Comparison of ENCODE assay signal across 1 cellular context in genomic region chr17:42554250-42555121, GRCh38.
A peak's percentile ranks its signal among the peaks of the same experiment; 100 is the strongest.
TF ChIP-seq lines count a peak whose summit lies in the region.

No MANE protein-coding gene starts in this region.

TF ChIP-seq in HepG2, 621 proteins besides CTCF, POLR2A, EP300 and RAD21 (continued from another document and continues in another):
- TF ChIP-seq E2F5 (CRISPR knock-in tag; conservative IDR thresholded peaks at IDR 0.05) (no peak; the same call in 1 of the 2 replicates), KDM4B (CRISPR knock-in tag; IDR thresholded peaks at IDR 0.05) (0 out of 2 replicates have a peak, but pooled peaks have one; percentile 41), FOXO1 (CRISPR knock-in tag; IDR thresholded peaks at IDR 0.05) (no peak; the same call in 1 of the 2 replicates), RNF2 (conservative IDR thresholded peaks at IDR 0.05; ENCODE audit: low read depth) (no peak; the same call in 1 of the 2 replicates), ZNF83 (CRISPR knock-in tag; IDR thresholded peaks at IDR 0.05; ENCODE audit: borderline replicate concordance) (no peak), ARNTL (CRISPR knock-in tag; IDR thresholded peaks at IDR 0.05) (0 out of 2 replicates have a peak, but pooled peaks have one; percentile 68), ZNF639 (CRISPR knock-in tag; conservative IDR thresholded peaks at IDR 0.05) (peak; percentile 95), AGO1 (IDR thresholded peaks at IDR 0.05; ENCODE audit: low read depth, low read length, poor library complexity, severe bottlenecking) (peak; percentile 90), ZNF674 (CRISPR knock-in tag; IDR thresholded peaks at IDR 0.05; ENCODE audit: low read depth) (no peak), ZNF772 (CRISPR knock-in tag; IDR thresholded peaks at IDR 0.05) (peak; percentile 87), HIC2 (CRISPR knock-in tag; IDR thresholded peaks at IDR 0.05; ENCODE audit: low read depth) (no peak), NFYC (CRISPR knock-in tag; IDR thresholded peaks at IDR 0.05) (peak; percentile 37; the same call in 1 of the 2 replicates), FIP1L1 (IDR thresholded peaks at IDR 0.05; ENCODE audit: borderline replicate concordance, insufficient read depth, low read depth, low read length) (no peak), MXD1 (CRISPR knock-in tag; IDR thresholded peaks at IDR 0.05) (peak; percentile 90), PHF20 (CRISPR knock-in tag; IDR thresholded peaks at IDR 0.05) (peak; percentile 96), MEF2D (CRISPR knock-in tag; IDR thresholded peaks at IDR 0.05) (0 out of 2 replicates have a peak, but pooled peaks have one; percentile 70), MAZ (IDR thresholded peaks at IDR 0.05; ENCODE audit: borderline replicate concordance, low read depth, low read length) (peak; percentile 76; the same call in 1 of the 2 replicates), MAZ (CRISPR knock-in tag; IDR thresholded peaks at IDR 0.05; ENCODE audit: low read depth) (peak; percentile 97), ZNF724P (CRISPR knock-in tag; IDR thresholded peaks at IDR 0.05; ENCODE audit: borderline replicate concordance) (peak; percentile 74; the same call in 1 of the 2 replicates), ZHX2 (IDR thresholded peaks at IDR 0.05; ENCODE audit: low read depth) (peak; percentile 91), ZHX2 (CRISPR knock-in tag; IDR thresholded peaks at IDR 0.05; ENCODE audit: borderline replicate concordance) (no peak), JUN (CRISPR knock-in tag; IDR thresholded peaks at IDR 0.05) (peak; percentile 68; the same call in 1 of the 2 replicates), IKZF1 (IDR thresholded peaks at IDR 0.05) (no peak), ZSCAN5A (CRISPR knock-in tag; IDR thresholded peaks at IDR 0.05; ENCODE audit: borderline replicate concordance) (no peak; the same call in 1 of the 2 replicates), SALL2 (CRISPR knock-in tag; IDR thresholded peaks at IDR 0.05) (peak; percentile 94), ZBTB33 (CRISPR knock-in tag; IDR thresholded peaks at IDR 0.05) (peak; percentile 34; the same call in 1 of the 2 replicates), EZH2 (conservative IDR thresholded peaks at IDR 0.05; ENCODE audit: low read depth, low read length) (no peak), PITX1 (CRISPR knock-in tag; IDR thresholded peaks at IDR 0.05) (peak; percentile 32), WIZ (CRISPR knock-in tag; IDR thresholded peaks at IDR 0.05) (peak; percentile 34; the same call in 1 of the 2 replicates), SETDB1 (CRISPR knock-in tag; IDR thresholded peaks at IDR 0.05; ENCODE audit: borderline replicate concordance) (no peak), HIVEP1 (CRISPR knock-in tag; IDR thresholded peaks at IDR 0.05) (peak; percentile 95), ZNF484 (CRISPR knock-in tag; IDR thresholded peaks at IDR 0.05; ENCODE audit: borderline replicate concordance, low read depth) (no peak), RFXANK (CRISPR knock-in tag; IDR thresholded peaks at IDR 0.05) (0 out of 2 replicates have a peak, but pooled peaks have one; percentile 64), NR2F2 (IDR thresholded peaks at IDR 0.05; ENCODE audit: borderline replicate concordance, low read depth) (no peak), ZNF3 (CRISPR knock-in tag; IDR thresholded peaks at IDR 0.05) (no peak), RARA (CRISPR knock-in tag; IDR thresholded peaks at IDR 0.05) (peak; percentile 76), ZNF180 (CRISPR knock-in tag; IDR thresholded peaks at IDR 0.05; ENCODE audit: borderline replicate concordance, low read depth) (0 out of 2 replicates have a peak, but pooled peaks have one; percentile 49), HMGXB4 (CRISPR knock-in tag; IDR thresholded peaks at IDR 0.05; ENCODE audit: borderline replicate concordance in 1 of 2, low read depth in 1 of 2) (peak; percentile 87 to 97; a peak in 3 of 4 replicates)
